ENCODE assay signal across 20 cellular contexts in the genomic region with DNA sequence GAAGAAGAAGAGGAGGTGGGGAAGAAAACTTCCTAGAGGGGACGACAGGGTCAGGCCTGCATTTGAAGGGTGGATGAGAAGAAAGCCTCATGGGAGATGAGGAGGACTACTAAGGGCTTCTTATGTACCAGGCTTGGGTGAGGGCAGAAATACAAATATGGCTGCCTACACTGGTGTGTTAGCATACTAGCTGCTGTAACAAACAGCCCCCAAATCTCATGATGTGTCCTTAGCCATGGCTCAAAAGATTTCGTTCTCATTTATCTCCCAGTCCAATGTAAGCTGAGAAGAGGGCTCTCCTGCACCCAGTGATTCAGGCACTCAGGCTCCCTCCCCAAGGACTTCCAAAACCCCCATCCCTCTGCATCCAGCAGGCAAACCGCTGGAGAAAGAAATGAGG. TPM values are rescaled to one million over a fixed set of nuclear protein-coding genes. Genes with fewer than 3 reads are reported as not detected.
DNase-seq lines count a peak whose midpoint lies in the region; ATAC-seq and TF ChIP-seq lines count a peak whose summit lies in the region.
"Had no signal": no experiment of that assay in that cellular context is flagged by ENCODE, and none has a peak within 500 bp of the region (broad histone marks: within the 10 kb centered on the region; RNA-seq: fewer than 3 reads in every experiment).

No MANE protein-coding gene starts in this region.

- intact Hi-C loops in natural killer cell (cut with micrococcal nuclease): no loop called here
- intact Hi-C loops in mammary epithelial cell (cut with micrococcal nuclease): no loop called here
- intact Hi-C loops in vagina (cut with DNase I): loop anchor here (5.0 kb wide), 1 partner anchor 209 kb away; no protein-coding TSS in a partner anchor
- intact Hi-C loops in naive thymus-derived CD4-positive, alpha-beta T cell (cut with micrococcal nuclease): loop anchor here (10.0 kb wide), 1 partner anchor 216 kb away; no protein-coding TSS in a partner anchor

- peak overlapping the region; percentile 74 to 89 for H3K27ac Mint-ChIP-seq in natural killer cell treated with Interleukin-12 subunit alpha and Interleukin-12 subunit beta and Interleukin-15 and Interleukin-18, amount 100 ng/mL, for 72 hours
- H3K27ac Mint-ChIP-seq in natural killer cell: peak overlapping the region in 1 of 2 donors; percentile 43
- no peak overlapping the region for H3K27ac Mint-ChIP-seq in activated naive CD4-positive, alpha-beta T cell treated with anti-CD3 and anti-CD28 coated beads, Interleukin-2, amount 10 ng/mL, durations not matched to agents 7 days and 5 days
- H3K27ac Mint-ChIP-seq in naive thymus-derived CD4-positive, alpha-beta T cell: peak overlapping the region in 1 of 9 donors; percentile 34

- CTCF ChIA-PET in mammary epithelial cell (lab: Charles Lee; ENCODE audit: low non-redundant PET): interaction anchor here (0.6 kb wide), 1 partner anchor 516 kb away, joined by 4 read pairs; no protein-coding TSS in a partner anchor
- CTCF ChIA-PET in activated naive CD4-positive, alpha-beta T cell treated with anti-CD3 and anti-CD28 coated beads, Interleukin-2, amount 10 ng/mL, durations not matched to agents 7 days and 5 days (lab: Charles Lee): interaction anchor here (1.5 to 2.7 kb wide), 2 partner anchors 287 to 495 kb away, joined by 7 to 10 read pairs; no protein-coding TSS in a partner anchor
- CTCF ChIA-PET in naive thymus-derived CD4-positive, alpha-beta T cell (lab: Charles Lee): no interaction called here

- in situ Hi-C loops in mammary epithelial cell (cut with MboI; ENCODE audit: low sequenced_read_pairs in 2 of 2): loop anchor here (10.0 to 25.0 kb wide), 3 partner anchors 209 to 496 kb away; no protein-coding TSS in a partner anchor

- no peak for ATAC-seq in natural killer cell treated with Interleukin-12 subunit alpha and Interleukin-12 subunit beta and Interleukin-15 and Interleukin-18, amount 100 ng/mL, for 72 hours
- ATAC-seq in natural killer cell (no peak), HG03139 (IDR thresholded peaks at IDR 0.05; ENCODE audit: unreplicated experiment) (no peak)
- no peak for ATAC-seq in naive thymus-derived CD4-positive, alpha-beta T cell
- ATAC-seq: activated naive CD8-positive, alpha-beta T cell treated with anti-CD3 and anti-CD28 coated beads, Interleukin-2, amount 50 U/mL, for 24 hours had no signal

- 100% methylated on average over 3 of the region's 3 CpGs for WGBS in mammary epithelial cell (ENCODE audit: low coverage, missing lambda C conversion rate)
- WGBS in trophoblast cell (ENCODE audit: extremely low coverage, insufficient coverage, insufficient read length): no CpG with 5 or more reads among the region's 3 CpGs

- H3K4me1 ChIP-seq in mammary epithelial cell (ENCODE audit: insufficient read depth, low read length): peaks cover 26% of the 10 kb centered on the region
- peaks cover 6 to 7% of the 10 kb centered on the region in 2 experiments for H3K4me1 ChIP-seq in trophoblast cell (ENCODE audit: control insufficient read depth in 1 of 2, insufficient read depth in 2 of 2, low read length in 2 of 2)
- peaks cover 28% of the 10 kb centered on the region for H3K4me1 ChIP-seq in vagina
- peaks cover 0 to 10% of the 10 kb centered on the region in 2 donors for H3K4me1 ChIP-seq in naive thymus-derived CD4-positive, alpha-beta T cell (ENCODE audit: control insufficient read depth in 2 of 2, insufficient read depth in 2 of 2, low read length in 2 of 2)

- H2BK12ac ChIP-seq in trophoblast cell (ENCODE audit: low read length): no peak overlapping the region

- H3K27me3 ChIP-seq in mammary epithelial cell (ENCODE audit: insufficient read depth, low read length): no peaks in the 10 kb centered on the region
- H3K27me3 ChIP-seq in trophoblast cell (ENCODE audit: insufficient read depth, low read length): no peaks in the 10 kb centered on the region
- no peaks in the 10 kb centered on the region for H3K27me3 ChIP-seq in vagina
- no peaks in the 10 kb centered on the region for H3K27me3 ChIP-seq in naive thymus-derived CD4-positive, alpha-beta T cell (ENCODE audit: control insufficient read depth in 2 of 2, insufficient read depth in 2 of 2, low read length in 2 of 2)
- H3K27me3 ChIP-seq: ovary, Peyer's patch had no signal

- H2AFZ ChIP-seq in mammary epithelial cell (ENCODE audit: low read depth, low read length) (no peak overlapping the region), trophoblast cell (ENCODE audit: insufficient read depth, low read length, poor library complexity) (no peak overlapping the region)

- H3K14ac ChIP-seq in trophoblast cell (ENCODE audit: low read length): no peak overlapping the region

- no peak overlapping the region for H3K23ac ChIP-seq in trophoblast cell (ENCODE audit: low read length)

- no peak overlapping the region for H2BK5ac ChIP-seq in trophoblast cell (ENCODE audit: low read depth, low read length, poor library complexity)

- no peaks in the 10 kb centered on the region for H3K9me3 ChIP-seq in mammary epithelial cell (replicated peaks; ENCODE audit: insufficient read depth, low read length)
- peaks cover 4% of the 10 kb centered on the region for H3K9me3 ChIP-seq in trophoblast cell (ENCODE audit: insufficient read depth, low read depth, low read length)
- H3K9me3 ChIP-seq in vagina: no peaks in the 10 kb centered on the region
- no peaks in the 10 kb centered on the region for H3K9me3 ChIP-seq in naive thymus-derived CD4-positive, alpha-beta T cell (ENCODE audit: control insufficient read depth in 2 of 3, low read length in 3 of 3)
- H3K9me3 ChIP-seq: ovary, Peyer's patch had no signal

- no peaks in the 10 kb centered on the region for H3K36me3 Mint-ChIP-seq in natural killer cell treated with Interleukin-12 subunit alpha and Interleukin-12 subunit beta and Interleukin-15 and Interleukin-18, amount 100 ng/mL, for 72 hours
- H3K36me3 Mint-ChIP-seq in natural killer cell: no peaks in the 10 kb centered on the region
- no peaks in the 10 kb centered on the region for H3K36me3 Mint-ChIP-seq in activated naive CD4-positive, alpha-beta T cell treated with anti-CD3 and anti-CD28 coated beads, Interleukin-2, amount 10 ng/mL, durations not matched to agents 7 days and 5 days
- peaks cover 0 to 1% (median 0%) of the 10 kb centered on the region in 5 donors for H3K36me3 Mint-ChIP-seq in naive thymus-derived CD4-positive, alpha-beta T cell

- H3K27me3 Mint-ChIP-seq in natural killer cell treated with Interleukin-12 subunit alpha and Interleukin-12 subunit beta and Interleukin-15 and Interleukin-18, amount 100 ng/mL, for 72 hours: peaks cover 2 to 12% of the 10 kb centered on the region in 2 donors
- peaks cover 0 to 6% of the 10 kb centered on the region in 2 donors for H3K27me3 Mint-ChIP-seq in natural killer cell (ENCODE audit: low read depth in 2 of 2)
- peaks cover 25% of the 10 kb centered on the region for H3K27me3 Mint-ChIP-seq in activated naive CD4-positive, alpha-beta T cell treated with anti-CD3 and anti-CD28 coated beads, Interleukin-2, amount 10 ng/mL, durations not matched to agents 7 days and 5 days
- peaks cover 0 to 14% (median 7%) of the 10 kb centered on the region in 5 donors for H3K27me3 Mint-ChIP-seq in naive thymus-derived CD4-positive, alpha-beta T cell

- H3K4ac ChIP-seq in trophoblast cell (ENCODE audit: low read depth, low read length): no peak overlapping the region

- no peak for DNase-seq in natural killer cell treated with Interleukin-12 subunit alpha and Interleukin-12 subunit beta and Interleukin-15 and Interleukin-18, amount 100 ng/mL, for 72 hours (ENCODE audit: low spot score)
- DNase-seq in natural killer cell (no peak), mammary epithelial cell (no peak), trophoblast cell (no peak), vagina (ENCODE audit: extremely low spot score in 2 of 2) (no peak)
- DNase-seq in activated naive CD4-positive, alpha-beta T cell treated with anti-CD3 and anti-CD28 coated beads, Interleukin-2, amount 10 ng/mL, durations not matched to agents 7 days and 5 days: no peak
- DNase-seq in naive thymus-derived CD4-positive, alpha-beta T cell: no peak
- DNase-seq: activated naive CD8-positive, alpha-beta T cell treated with anti-CD3 and anti-CD28 coated beads, Interleukin-2, amount 50 U/mL, for 24 hours; activated T-cell treated with anti-CD3 and anti-CD28 coated beads, Interleukin-2, amount 50 U/mL, for 1 hour; cerebellar nuclear complex; GDM1; glutamatergic neuron; NCI-H1694 treated with DMSO at 0.1 percent for 48 hours; NCI-H526 treated with DMSO at 0.1 percent for 48 hours; Peyer's patch had no signal

- no peak overlapping the region for H2BK120ac ChIP-seq in trophoblast cell (ENCODE audit: insufficient read depth, low read length, poor library complexity)

- dilution Hi-C loops in mammary epithelial cell (cut with HindIII; ENCODE audit: low sequenced_read_pairs): no loop called here

- peak overlapping the region; percentile 32 for H2AK5ac ChIP-seq in trophoblast cell (ENCODE audit: low read length)

- H3K4me3 ChIP-seq in mammary epithelial cell (replicated peaks in 1 of 3; ENCODE audit: insufficient read depth in 1 of 3, low read depth in 2 of 3, low read length in 3 of 3) (no peak overlapping the region), trophoblast cell (ENCODE audit: low read depth, low read length) (no peak overlapping the region), vagina (no peak overlapping the region)
- no peak overlapping the region for H3K4me3 ChIP-seq in naive thymus-derived CD4-positive, alpha-beta T cell (ENCODE audit: low read length)
- H3K4me3 ChIP-seq: ovary, Peyer's patch had no signal

- no peaks in the 10 kb centered on the region for H3K79me2 ChIP-seq in mammary epithelial cell (ENCODE audit: insufficient read depth, low read length)
- no peaks in the 10 kb centered on the region for H3K79me2 ChIP-seq in trophoblast cell (ENCODE audit: control insufficient read depth, insufficient read depth, low read length, poor library complexity)

- no TSS peak for BruUV-seq in mammary epithelial cell (replicated peaks; lab: Mats Ljungman, UMichigan)

- no peak for TF ChIP-seq CTCF in natural killer cell (IDR thresholded peaks at IDR 0.05)
- TF ChIP-seq CTCF in mammary epithelial cell (conservative IDR thresholded peaks at IDR 0.05 in 1 of 2, IDR thresholded peaks at IDR 0.05 in 1 of 2; ENCODE audit: extremely low read depth in 1 of 2, insufficient read depth in 1 of 2, low read depth in 1 of 2, low read length in 2 of 2): no peak
- no peak for TF ChIP-seq CTCF in vagina (IDR thresholded peaks at IDR 0.05)

- H3K79me1 ChIP-seq in trophoblast cell (ENCODE audit: low read length): peaks cover 8% of the 10 kb centered on the region

- no peak overlapping the region for H4K8ac ChIP-seq in trophoblast cell (ENCODE audit: low read depth, low read length)

- H3K36me3 ChIP-seq in mammary epithelial cell (ENCODE audit: insufficient read depth, low read length) (no peaks in the 10 kb centered on the region), trophoblast cell (ENCODE audit: control insufficient read depth in 1 of 2, insufficient read depth in 2 of 2, low read length in 2 of 2) (no peaks in the 10 kb centered on the region), vagina (no peaks in the 10 kb centered on the region)
- no peaks in the 10 kb centered on the region for H3K36me3 ChIP-seq in naive thymus-derived CD4-positive, alpha-beta T cell (ENCODE audit: control insufficient read depth in 2 of 3, insufficient read depth in 3 of 3, low read length in 3 of 3)
- H3K36me3 ChIP-seq: ovary, Peyer's patch had no signal

- peak overlapping the region; percentile 8 for H4K91ac ChIP-seq in trophoblast cell (ENCODE audit: low read depth, low read length)

- no peak for TF ChIP-seq POLR2A in vagina (IDR thresholded peaks at IDR 0.05)

- H3K4me2 ChIP-seq in mammary epithelial cell (ENCODE audit: insufficient read depth, low read depth, low read length) (peak overlapping the region; percentile 67), trophoblast cell (ENCODE audit: low read length) (no peak overlapping the region)

- peaks cover 40 to 42% of the 10 kb centered on the region in 2 donors for H3K4me1 Mint-ChIP-seq in natural killer cell treated with Interleukin-12 subunit alpha and Interleukin-12 subunit beta and Interleukin-15 and Interleukin-18, amount 100 ng/mL, for 72 hours (ENCODE audit: low read depth in 2 of 2)
- H3K4me1 Mint-ChIP-seq in natural killer cell: peaks cover 14 to 34% of the 10 kb centered on the region in 2 donors
- H3K4me1 Mint-ChIP-seq in activated naive CD4-positive, alpha-beta T cell treated with anti-CD3 and anti-CD28 coated beads, Interleukin-2, amount 10 ng/mL, durations not matched to agents 7 days and 5 days: peaks cover 27% of the 10 kb centered on the region
- peaks cover 15 to 35% (median 29%) of the 10 kb centered on the region in 7 donors for H3K4me1 Mint-ChIP-seq in naive thymus-derived CD4-positive, alpha-beta T cell

- H3K18ac ChIP-seq in trophoblast cell (ENCODE audit: low read length): no peak overlapping the region

- no peaks in the 10 kb centered on the region for H3K9me3 Mint-ChIP-seq in natural killer cell treated with Interleukin-12 subunit alpha and Interleukin-12 subunit beta and Interleukin-15 and Interleukin-18, amount 100 ng/mL, for 72 hours
- no peaks in the 10 kb centered on the region for H3K9me3 Mint-ChIP-seq in natural killer cell
- H3K9me3 Mint-ChIP-seq in activated naive CD4-positive, alpha-beta T cell treated with anti-CD3 and anti-CD28 coated beads, Interleukin-2, amount 10 ng/mL, durations not matched to agents 7 days and 5 days: peaks cover 8% of the 10 kb centered on the region
- peaks cover 0 to 3% (median 0%) of the 10 kb centered on the region in 11 donors for H3K9me3 Mint-ChIP-seq in naive thymus-derived CD4-positive, alpha-beta T cell
- H3K9me3 Mint-ChIP-seq: activated naive CD8-positive, alpha-beta T cell treated with anti-CD3 and anti-CD28 coated beads, Interleukin-2, amount 50 U/mL, for 24 hours had no signal

- peak overlapping the region; percentile 89 for H3K27ac ChIP-seq in mammary epithelial cell (ENCODE audit: insufficient read depth, low read depth, low read length)
- H3K27ac ChIP-seq in trophoblast cell (ENCODE audit: low read depth, low read length): no peak overlapping the region
- peak overlapping the region; percentile 88 for H3K27ac ChIP-seq in vagina
- no peak overlapping the region for H3K27ac ChIP-seq in naive thymus-derived CD4-positive, alpha-beta T cell (ENCODE audit: low read depth, low read length)

- POLR2A ChIA-PET in naive thymus-derived CD4-positive, alpha-beta T cell (lab: Charles Lee): no interaction called here

- H4K12ac ChIP-seq in trophoblast cell (ENCODE audit: low read depth, low read length): no peak overlapping the region

- no peaks in the 10 kb centered on the region for H4K20me1 ChIP-seq in mammary epithelial cell (ENCODE audit: insufficient read depth, low read length)

- H3K4me3 Mint-ChIP-seq in natural killer cell treated with Interleukin-12 subunit alpha and Interleukin-12 subunit beta and Interleukin-15 and Interleukin-18, amount 100 ng/mL, for 72 hours: peak overlapping the region; percentile 88
- no peak overlapping the region for H3K4me3 Mint-ChIP-seq in natural killer cell
- H3K4me3 Mint-ChIP-seq in activated naive CD4-positive, alpha-beta T cell treated with anti-CD3 and anti-CD28 coated beads, Interleukin-2, amount 10 ng/mL, durations not matched to agents 7 days and 5 days: no peak overlapping the region
- peak overlapping the region in 1 of 10 donors; percentile 9 for H3K4me3 Mint-ChIP-seq in naive thymus-derived CD4-positive, alpha-beta T cell

- no peak overlapping the region for H3K9ac ChIP-seq in mammary epithelial cell (ENCODE audit: insufficient read depth, low read length)
- no peak overlapping the region for H3K9ac ChIP-seq in trophoblast cell (ENCODE audit: low read length)

RNA-seq across cellular contexts. Expression of a gene that starts 11.6 kb away (rescaled TPM):
- total RNA-seq in natural killer cell treated with Interleukin-12 subunit alpha and Interleukin-12 subunit beta and Interleukin-15 and Interleukin-18, amount 100 ng/mL, for 72 hours: not detected
- total RNA-seq in natural killer cell (not detected), mammary epithelial cell (not detected), vagina (not detected)
- polyA plus RNA-seq in mammary epithelial cell: not detected
- not detected for polyA minus RNA-seq in mammary epithelial cell
- 0.70 and 0.71 TPM in 2 replicates for polyA plus RNA-seq in trophoblast cell (2013)
- under 1 TPM in 1 of 5 experiments, not detected in 4; 0.60 TPM for total RNA-seq in naive thymus-derived CD4-positive, alpha-beta T cell
- polyA plus RNA-seq in naive thymus-derived CD4-positive, alpha-beta T cell: not detected
- total RNA-seq: endothelial cell of umbilical vein, mononuclear cell, subcutaneous adipose tissue had no signal
- polyA plus RNA-seq: endothelial cell of umbilical vein had no signal

RNA-seq across cellular contexts. Expression of a gene that starts 19.5 kb away (rescaled TPM):
- total RNA-seq in natural killer cell treated with Interleukin-12 subunit alpha and Interleukin-12 subunit beta and Interleukin-15 and Interleukin-18, amount 100 ng/mL, for 72 hours: 100 to 1,000 TPM in 1 of 2 donors, 10 to 100 TPM in 1; 63.8 to 142 TPM
- 100 to 1,000 TPM; 116 to 138 (median 122) TPM for total RNA-seq in natural killer cell
- 10 to 100 TPM; 10.6 to 21.5 TPM for total RNA-seq in mammary epithelial cell
- polyA plus RNA-seq in mammary epithelial cell: 3.0 TPM
- polyA minus RNA-seq in mammary epithelial cell: 9.0 TPM
- polyA plus RNA-seq in trophoblast cell (2013): 0.37 and 0.43 TPM in 2 replicates
- total RNA-seq in vagina: 11.5 TPM
- 10 to 100 TPM; 33.4 to 99.8 (median 38.2) TPM for total RNA-seq in naive thymus-derived CD4-positive, alpha-beta T cell
- 10 to 100 TPM; 18.8 to 22.5 TPM for polyA plus RNA-seq in naive thymus-derived CD4-positive, alpha-beta T cell

Comparison
In these comparisons a context has a peak if more than half of its experiments do, and no peak if none do; other contexts are left out.
1. H3K27ac ChIP-seq: peak in mammary epithelial cell (single experiment) and vagina (single experiment); none in trophoblast cell (single experiment) and naive thymus-derived CD4-positive, alpha-beta T cell (single experiment).
2. intact Hi-C loops: an anchor here in vagina (5.0 kb wide) and naive thymus-derived CD4-positive, alpha-beta T cell (10.0 kb wide); none called in natural killer cell and mammary epithelial cell.